9 cellular contexts compared by ENCODE assay signal in genomic region chr7:126702242-126703016, GRCh38.
A peak's percentile ranks its signal among the peaks of the same experiment; 100 is the strongest.
DNase-seq lines count a peak whose midpoint lies in the region; ATAC-seq and TF ChIP-seq lines count a peak whose summit lies in the region.
"Had no signal": no experiment of that assay in that cellular context is flagged by ENCODE, and none has a peak within 500 bp of the region (broad histone marks: within the 10 kb centered on the region; RNA-seq: fewer than 3 reads in every experiment).

No MANE protein-coding gene starts in this region.

- ATAC-seq in GM18499 (IDR thresholded peaks at IDR 0.05; ENCODE audit: insufficient read depth, unreplicated experiment) (peak; percentile 39), GM21737 (IDR thresholded peaks at IDR 0.05; ENCODE audit: unreplicated experiment) (peak; percentile 48), HG03460 (IDR thresholded peaks at IDR 0.05; ENCODE audit: unreplicated experiment) (peak; percentile 43)
- no peak for ATAC-seq in activated CD8-positive, alpha-beta memory T cell treated with anti-CD3 and anti-CD28 coated beads, Interleukin-2, amount 10 ng/mL, durations not matched to agents 7 days and 5 days

- H3K4me1 Mint-ChIP-seq in activated CD8-positive, alpha-beta memory T cell treated with anti-CD3 and anti-CD28 coated beads, Interleukin-2, amount 10 ng/mL, durations not matched to agents 7 days and 5 days, result peaks cover 15% of the 10 kb centered on the region

- no peak overlapping the region for H3K4me3 Mint-ChIP-seq in activated CD8-positive, alpha-beta memory T cell treated with anti-CD3 and anti-CD28 coated beads, Interleukin-2, amount 10 ng/mL, durations not matched to agents 7 days and 5 days

- H3K36me3 Mint-ChIP-seq in activated CD8-positive, alpha-beta memory T cell treated with anti-CD3 and anti-CD28 coated beads, Interleukin-2, amount 10 ng/mL, durations not matched to agents 7 days and 5 days, result no peaks in the 10 kb centered on the region

- H3K9me3 Mint-ChIP-seq in activated CD8-positive, alpha-beta memory T cell treated with anti-CD3 and anti-CD28 coated beads, Interleukin-2, amount 10 ng/mL, durations not matched to agents 7 days and 5 days (ENCODE audit: low read depth), result no peaks in the 10 kb centered on the region

- peaks cover 15% of the 10 kb centered on the region for H3K27me3 Mint-ChIP-seq in activated CD8-positive, alpha-beta memory T cell treated with anti-CD3 and anti-CD28 coated beads, Interleukin-2, amount 10 ng/mL, durations not matched to agents 7 days and 5 days

- no peak overlapping the region for H3K27ac Mint-ChIP-seq in activated CD8-positive, alpha-beta memory T cell treated with anti-CD3 and anti-CD28 coated beads, Interleukin-2, amount 10 ng/mL, durations not matched to agents 7 days and 5 days

- H3K4me3 ChIP-seq in fibroblast of mammary gland (ENCODE audit: control insufficient read depth, low read depth, low read length), result no peak overlapping the region

- CTCF ChIA-PET in activated CD8-positive, alpha-beta memory T cell treated with anti-CD3 and anti-CD28 coated beads, Interleukin-2, amount 10 ng/mL, durations not matched to agents 7 days and 5 days (lab: Charles Lee), result no interaction called here

- DNase-seq in fibroblast of mammary gland (ENCODE audit: low read depth) (peak; percentile 17), NOMO-1 treated with dmso at 0.1 percent for 144 hours (lab: John Stamatoyannopoulos, UW; ENCODE audit: unreplicated experiment) (no peak), NCI-H2081 (lab: John Stamatoyannopoulos, UW) (no peak), SIG-M5 treated with dmso at 0.1 percent for 504 hours (lab: John Stamatoyannopoulos, UW; ENCODE audit: unreplicated experiment) (no peak)
- DNase-seq in activated CD8-positive, alpha-beta memory T cell treated with anti-CD3 and anti-CD28 coated beads, Interleukin-2, amount 10 ng/mL, durations not matched to agents 7 days and 5 days, result no peak
- DNase-seq: NCI-H1436 treated with DMSO at 0.1 percent for 48 hours had no signal

- no peak for TF ChIP-seq CTCF in fibroblast of mammary gland (conservative IDR thresholded peaks at IDR 0.05; ENCODE audit: control insufficient read depth, insufficient read depth, low read depth, low read length)
